In the genomic region with DNA sequence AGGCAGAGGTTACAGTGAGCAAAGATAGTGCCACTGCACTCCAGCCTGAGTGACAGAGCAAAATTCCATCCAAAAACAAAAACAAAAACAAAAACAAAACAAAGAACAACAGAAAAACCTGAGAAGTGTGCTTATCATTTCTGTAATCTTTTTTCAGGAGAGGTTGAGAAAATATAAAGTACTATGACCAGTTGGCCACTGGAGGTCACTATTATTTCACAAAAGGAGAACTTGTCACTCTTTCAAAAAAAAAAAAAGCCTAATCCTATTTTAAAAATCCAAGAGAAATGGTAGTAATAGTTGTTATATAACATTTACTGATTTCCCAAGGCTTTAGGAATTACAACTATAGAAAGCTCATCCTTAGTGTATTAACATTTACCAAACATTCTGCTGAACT, we compare ENCODE assay signal across 8 cellular contexts. TPM values are rescaled to one million over a fixed set of nuclear protein-coding genes. Genes with fewer than 3 reads are reported as not detected.
DNase-seq lines count a peak whose midpoint lies in the region; ATAC-seq and TF ChIP-seq lines count a peak whose summit lies in the region.

No MANE protein-coding gene starts in this region.

- in situ Hi-C loops in astrocyte of the cerebellum (cut with HindIII; ENCODE audit: low sequenced_read_pairs): no loop called here

- H3K4me2 ChIP-seq in MM.1S (ENCODE audit: low read depth, low read length): no peak overlapping the region

- H3K4me1 ChIP-seq in MM.1S (ENCODE audit: low read length) (no peaks in the 10 kb centered on the region), liver (ENCODE audit: control insufficient read depth in 4 of 4, insufficient read depth in 4 of 4, low read length in 3 of 4) (peaks cover 0 to 2% (median 0%) of the 10 kb centered on the region in 4 donors)

- H2AFZ ChIP-seq in MM.1S (ENCODE audit: low read length): no peak overlapping the region

- TF ChIP-seq CTCF in GM06990 (IDR thresholded peaks at IDR 0.05; ENCODE audit: insufficient read depth, low read length, poor library complexity, severe bottlenecking) (peak; percentile 26), MM.1S (IDR thresholded peaks at IDR 0.05; ENCODE audit: low read length) (peak; percentile 53), astrocyte of the cerebellum (IDR thresholded peaks at IDR 0.05; ENCODE audit: low read depth, low read length, missing control alignments) (no peak), liver (IDR thresholded peaks at IDR 0.05; ENCODE audit: low read depth, low read length, missing input control) (peak; percentile 51)

- H3K79me2 ChIP-seq in MM.1S (ENCODE audit: low read length): no peaks in the 10 kb centered on the region

- H3K9ac ChIP-seq in MM.1S (ENCODE audit: low read length) (no peak overlapping the region), liver (ENCODE audit: low read depth in 1 of 2, low read length in 2 of 2) (no peak overlapping the region)

- no peaks in the 10 kb centered on the region for H3F3A ChIP-seq in MM.1S (ENCODE audit: insufficient read depth, low read length)

- H3K36me3 ChIP-seq in GM06990 (ENCODE audit: control insufficient read depth, insufficient read depth, low read length) (no peaks in the 10 kb centered on the region), MM.1S (replicated peaks; ENCODE audit: insufficient read depth, low read length) (no peaks in the 10 kb centered on the region), liver (ENCODE audit: control insufficient read depth in 4 of 4, insufficient read depth in 3 of 4, low read depth in 1 of 4, low read length in 3 of 4) (no peaks in the 10 kb centered on the region)

- no peak for ATAC-seq in GM21515 (IDR thresholded peaks at IDR 0.05; ENCODE audit: unreplicated experiment)
- no peak for ATAC-seq in left colon
- no peak for ATAC-seq in HG03439 (IDR thresholded peaks at IDR 0.05; ENCODE audit: unreplicated experiment)

- no peaks in the 10 kb centered on the region for H4K20me1 ChIP-seq in MM.1S (ENCODE audit: insufficient read depth, low read length)

- intact Hi-C loops in left colon (cut with DNase I, micrococcal nuclease): no loop called here

- H3K9me3 ChIP-seq in MM.1S (replicated peaks; ENCODE audit: insufficient read depth, low read length) (no peaks in the 10 kb centered on the region), liver (ENCODE audit: control insufficient read depth in 4 of 4, low read length in 3 of 4) (no peaks in the 10 kb centered on the region)

- H3K9me2 ChIP-seq in MM.1S (replicated peaks; ENCODE audit: insufficient read depth, low read length): no peaks in the 10 kb centered on the region

- peak; percentile 83 to 84 for TF ChIP-seq RAD21 in liver (IDR thresholded peaks at IDR 0.05)

- no peak overlapping the region for H3K27ac ChIP-seq in MM.1S (ENCODE audit: low read length)
- H3K27ac ChIP-seq in liver (ENCODE audit: low read depth in 1 of 2, low read length in 2 of 2): no peak overlapping the region

- DNase-seq in GM06990 (ENCODE audit: extremely low read depth, insufficient read length) (no peak), MM.1S (peak; percentile 31), astrocyte of the cerebellum (ENCODE audit: low read depth) (peak; percentile 41), left colon (no peak), T1000 (lab: John Stamatoyannopoulos, UW) (no peak)

- H3K4me3 ChIP-seq in GM06990 (replicated peaks; ENCODE audit: low read depth, low read length) (no peak overlapping the region), MM.1S (ENCODE audit: low read length) (no peak overlapping the region), astrocyte of the cerebellum (ENCODE audit: low read depth, low read length) (no peak overlapping the region), liver (ENCODE audit: low read depth in 1 of 3, low read length in 3 of 3) (no peak overlapping the region)

- H3K27me3 ChIP-seq in GM06990 (replicated peaks; ENCODE audit: control insufficient read depth, insufficient read depth, low read length) (no peaks in the 10 kb centered on the region), MM.1S (replicated peaks; ENCODE audit: insufficient read depth, low read length) (no peaks in the 10 kb centered on the region), liver (ENCODE audit: control insufficient read depth in 4 of 4, insufficient read depth in 4 of 4, low read length in 3 of 4) (no peaks in the 10 kb centered on the region)

TF ChIP-seq in liver, 16 proteins besides CTCF, POLR2A, EP300 and RAD21:
- TF ChIP-seq, protein P1, sequence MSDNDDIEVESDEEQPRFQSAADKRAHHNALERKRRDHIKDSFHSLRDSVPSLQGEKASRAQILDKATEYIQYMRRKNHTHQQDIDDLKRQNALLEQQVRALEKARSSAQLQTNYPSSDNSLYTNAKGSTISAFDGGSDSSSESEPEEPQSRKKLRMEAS (IDR thresholded peaks at IDR 0.05): no peak
- TF ChIP-seq, protein P2, sequence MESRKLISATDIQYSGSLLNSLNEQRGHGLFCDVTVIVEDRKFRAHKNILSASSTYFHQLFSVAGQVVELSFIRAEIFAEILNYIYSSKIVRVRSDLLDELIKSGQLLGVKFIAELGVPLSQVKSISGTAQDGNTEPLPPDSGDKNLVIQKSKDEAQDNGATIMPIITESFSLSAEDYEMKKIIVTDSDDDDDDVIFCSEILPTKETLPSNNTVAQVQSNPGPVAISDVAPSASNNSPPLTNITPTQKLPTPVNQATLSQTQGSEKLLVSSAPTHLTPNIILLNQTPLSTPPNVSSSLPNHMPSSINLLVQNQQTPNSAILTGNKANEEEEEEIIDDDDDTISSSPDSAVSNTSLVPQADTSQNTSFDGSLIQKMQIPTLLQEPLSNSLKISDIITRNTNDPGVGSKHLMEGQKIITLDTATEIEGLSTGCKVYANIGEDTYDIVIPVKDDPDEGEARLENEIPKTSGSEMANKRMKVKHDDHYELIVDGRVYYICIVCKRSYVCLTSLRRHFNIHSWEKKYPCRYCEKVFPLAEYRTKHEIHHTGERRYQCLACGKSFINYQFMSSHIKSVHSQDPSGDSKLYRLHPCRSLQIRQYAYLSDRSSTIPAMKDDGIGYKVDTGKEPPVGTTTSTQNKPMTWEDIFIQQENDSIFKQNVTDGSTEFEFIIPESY (IDR thresholded peaks at IDR 0.05): no peak
- no peak for TF ChIP-seq RXRA (IDR thresholded peaks at IDR 0.05)
- TF ChIP-seq, protein P3, sequence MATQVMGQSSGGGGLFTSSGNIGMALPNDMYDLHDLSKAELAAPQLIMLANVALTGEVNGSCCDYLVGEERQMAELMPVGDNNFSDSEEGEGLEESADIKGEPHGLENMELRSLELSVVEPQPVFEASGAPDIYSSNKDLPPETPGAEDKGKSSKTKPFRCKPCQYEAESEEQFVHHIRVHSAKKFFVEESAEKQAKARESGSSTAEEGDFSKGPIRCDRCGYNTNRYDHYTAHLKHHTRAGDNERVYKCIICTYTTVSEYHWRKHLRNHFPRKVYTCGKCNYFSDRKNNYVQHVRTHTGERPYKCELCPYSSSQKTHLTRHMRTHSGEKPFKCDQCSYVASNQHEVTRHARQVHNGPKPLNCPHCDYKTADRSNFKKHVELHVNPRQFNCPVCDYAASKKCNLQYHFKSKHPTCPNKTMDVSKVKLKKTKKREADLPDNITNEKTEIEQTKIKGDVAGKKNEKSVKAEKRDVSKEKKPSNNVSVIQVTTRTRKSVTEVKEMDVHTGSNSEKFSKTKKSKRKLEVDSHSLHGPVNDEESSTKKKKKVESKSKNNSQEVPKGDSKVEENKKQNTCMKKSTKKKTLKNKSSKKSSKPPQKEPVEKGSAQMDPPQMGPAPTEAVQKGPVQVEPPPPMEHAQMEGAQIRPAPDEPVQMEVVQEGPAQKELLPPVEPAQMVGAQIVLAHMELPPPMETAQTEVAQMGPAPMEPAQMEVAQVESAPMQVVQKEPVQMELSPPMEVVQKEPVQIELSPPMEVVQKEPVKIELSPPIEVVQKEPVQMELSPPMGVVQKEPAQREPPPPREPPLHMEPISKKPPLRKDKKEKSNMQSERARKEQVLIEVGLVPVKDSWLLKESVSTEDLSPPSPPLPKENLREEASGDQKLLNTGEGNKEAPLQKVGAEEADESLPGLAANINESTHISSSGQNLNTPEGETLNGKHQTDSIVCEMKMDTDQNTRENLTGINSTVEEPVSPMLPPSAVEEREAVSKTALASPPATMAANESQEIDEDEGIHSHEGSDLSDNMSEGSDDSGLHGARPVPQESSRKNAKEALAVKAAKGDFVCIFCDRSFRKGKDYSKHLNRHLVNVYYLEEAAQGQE (IDR thresholded peaks at IDR 0.05): no peak
- TF ChIP-seq FOXA1 (IDR thresholded peaks at IDR 0.05): no peak
- no peak for TF ChIP-seq JUND (IDR thresholded peaks at IDR 0.05)
- no peak for TF ChIP-seq YY1 (IDR thresholded peaks at IDR 0.05)
- TF ChIP-seq GABPA (IDR thresholded peaks at IDR 0.05 in 1 of 2, conservative IDR thresholded peaks at IDR 0.05 in 1 of 2): no peak
- TF ChIP-seq FOXA2 (IDR thresholded peaks at IDR 0.05): no peak
- TF ChIP-seq, protein P4, sequence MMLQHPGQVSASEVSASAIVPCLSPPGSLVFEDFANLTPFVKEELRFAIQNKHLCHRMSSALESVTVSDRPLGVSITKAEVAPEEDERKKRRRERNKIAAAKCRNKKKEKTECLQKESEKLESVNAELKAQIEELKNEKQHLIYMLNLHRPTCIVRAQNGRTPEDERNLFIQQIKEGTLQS (IDR thresholded peaks at IDR 0.05): no peak
- TF ChIP-seq NR2F2 (IDR thresholded peaks at IDR 0.05): no peak
- TF ChIP-seq HNF4G (IDR thresholded peaks at IDR 0.05): no peak
- no peak for TF ChIP-seq TAF1 (conservative IDR thresholded peaks at IDR 0.05)
- no peak for TF ChIP-seq HNF4A (conservative IDR thresholded peaks at IDR 0.05)

RNA-seq across cellular contexts. Expression of a gene that starts 24.9 kb away (rescaled TPM):
- total RNA-seq in liver (1 to 10 TPM; 1.1 to 1.4 TPM), left colon (1 to 10 TPM in 1 of 2 donors, under 1 TPM in 1; 0.70 to 9.9 TPM)
- polyA plus RNA-seq in liver: under 1 TPM; 0.27 to 0.56 TPM

Comparison
In these comparisons a context has a peak if more than half of its experiments do, and no peak if none do; other contexts are left out.
1. DNase-seq: peak in MM.1S (single experiment) and astrocyte of the cerebellum (single experiment); none in GM06990 (single experiment), left colon (0 of 2) and T1000 (single experiment).